Comparison of ENCODE assay signal across 19 cellular contexts in genomic region chr3:61772439-61772838, GRCh38.
A peak's percentile ranks its signal among the peaks of the same experiment; 100 is the strongest.
DNase-seq lines count a peak whose midpoint lies in the region; ATAC-seq and TF ChIP-seq lines count a peak whose summit lies in the region.
"Had no signal": no experiment of that assay in that cellular context is flagged by ENCODE, and none has a peak within 500 bp of the region (broad histone marks: within the 10 kb centered on the region; RNA-seq: fewer than 3 reads in every experiment).

No MANE protein-coding gene starts in this region.

- TF ChIP-seq POLR2A in IMR-90 (IDR thresholded peaks at IDR 0.05; ENCODE audit: low read depth, low read length), result no peak

- H2BK120ac ChIP-seq in IMR-90 (ENCODE audit: low read depth, low read length), result no peak overlapping the region

- H3K9me3 ChIP-seq in IMR-90 (ENCODE audit: control insufficient read depth, insufficient read depth, low read length), result no peaks in the 10 kb centered on the region
- H3K9me3 ChIP-seq: HAP-1, SJCRH30 had no signal

- H3K9ac ChIP-seq in IMR-90 (ENCODE audit: low read depth, low read length), result no peak overlapping the region

- TF ChIP-seq RAD21 in IMR-90 (IDR thresholded peaks at IDR 0.05; ENCODE audit: low read length), result no peak

- POLR2A ChIA-PET in IMR-90 (lab: Charles Lee; ENCODE audit: unreplicated experiment), result no interaction called here

- H3K9me3 Mint-ChIP-seq in mesothelial cell of epicardium, result no peaks in the 10 kb centered on the region

- WGBS in IMR-90 (ENCODE audit: extremely low coverage in 2 of 2, insufficient read length in 1 of 2), 2 experiments, result no CpG with 5 or more reads among the region's 1 CpG

- no peak overlapping the region for H2AFZ ChIP-seq in IMR-90 (replicated peaks; ENCODE audit: low read length, poor library complexity)
- H2AFZ ChIP-seq: PC-9 had no signal

- H3K36me3 ChIP-seq in IMR-90 (ENCODE audit: control insufficient read depth, insufficient read depth, low read length), result no peaks in the 10 kb centered on the region
- H3K36me3 ChIP-seq: HAP-1, SJCRH30 had no signal

- H3K36me3 Mint-ChIP-seq in mesothelial cell of epicardium, result no peaks in the 10 kb centered on the region
- H3K36me3 Mint-ChIP-seq: CD14-positive monocyte had no signal

- H3K4me3 Mint-ChIP-seq in mesothelial cell of epicardium, result no peak overlapping the region
- H3K4me3 Mint-ChIP-seq: CD14-positive monocyte had no signal

- H3K56ac ChIP-seq in IMR-90 (ENCODE audit: extremely low read depth, insufficient read depth, low read length), result no peak overlapping the region

- H3K27me3 ChIP-seq in IMR-90 (ENCODE audit: control insufficient read depth, insufficient read depth, low read length), result no peaks in the 10 kb centered on the region
- H3K27me3 ChIP-seq: SJCRH30 had no signal

- CTCF ChIA-PET in IMR-90 (lab: Yijun Ruan, JAX), result no interaction called here

- TF ChIP-seq CTCF in AG10803 (conservative IDR thresholded peaks at IDR 0.05; ENCODE audit: low read length) (no peak), IMR-90 (conservative IDR thresholded peaks at IDR 0.05; ENCODE audit: low read depth, low read length) (no peak), choroid plexus epithelial cell (conservative IDR thresholded peaks at IDR 0.05; ENCODE audit: low read depth, low read length) (no peak), mesothelial cell of epicardium (IDR thresholded peaks at IDR 0.05; ENCODE audit: unreplicated experiment) (no peak), GM20000 (IDR thresholded peaks at IDR 0.05; ENCODE audit: extremely low read depth, missing control alignments) (no peak)

- H3K18ac ChIP-seq in IMR-90 (ENCODE audit: low read depth, low read length), result peak overlapping the region; percentile 67; the same call in 1 of the 2 replicates

- H3K4me2 ChIP-seq in IMR-90 (ENCODE audit: low read depth, low read length), result peak overlapping the region; percentile 48; the same call in 1 of the 2 replicates
- H3K4me2 ChIP-seq: PC-9 had no signal

- dilution Hi-C loops in IMR-90 (cut with HindIII; ENCODE audit: low sequenced_read_pairs, unreplicated experiment), result no loop called here

- no peak overlapping the region for H2BK5ac ChIP-seq in IMR-90 (ENCODE audit: low read depth, low read length, poor library complexity, severe bottlenecking)

- H3K4me1 ChIP-seq in IMR-90 (ENCODE audit: control insufficient read depth, insufficient read depth, low read length), result peaks cover 8% of the 10 kb centered on the region

- H2BK20ac ChIP-seq in IMR-90 (ENCODE audit: low read depth, low read length), result no peak overlapping the region

- H3K79me1 ChIP-seq in IMR-90 (ENCODE audit: low read depth in 1 of 2, low read length in 2 of 2), result peaks cover 6 to 30% of the 10 kb centered on the region in 2 experiments; a peak in 3 of 4 replicates

- no peak overlapping the region for H4K91ac ChIP-seq in IMR-90 (ENCODE audit: insufficient read depth, low read depth, low read length)

- ATAC-seq in IMR-90 (ENCODE audit: low read depth) (peak; percentile 68), HG03108 (IDR thresholded peaks at IDR 0.05; ENCODE audit: unreplicated experiment) (no peak)

- no peak overlapping the region for H3K27ac ChIP-seq in IMR-90 (ENCODE audit: insufficient read depth, low read length)
- H3K27ac ChIP-seq: PC-9, SJCRH30 had no signal

- no peak overlapping the region for H3K27ac Mint-ChIP-seq in mesothelial cell of epicardium
- H3K27ac Mint-ChIP-seq: CD14-positive monocyte had no signal

- H2AK9ac ChIP-seq in IMR-90 (replicated peaks; ENCODE audit: low read depth, low read length, poor library complexity), result no peak overlapping the region

- no peak overlapping the region for H4K5ac ChIP-seq in IMR-90 (ENCODE audit: low read depth, low read length)

- no peak overlapping the region for H3K23ac ChIP-seq in IMR-90 (ENCODE audit: low read depth, low read length)

- H3K4me1 Mint-ChIP-seq in mesothelial cell of epicardium, result peaks cover 9% of the 10 kb centered on the region
- H3K4me1 Mint-ChIP-seq: CD14-positive monocyte had no signal

- H2AK5ac ChIP-seq in IMR-90 (ENCODE audit: low read depth, low read length), result no peak overlapping the region

- no peak overlapping the region for H3K4me3 ChIP-seq in AG10803 (ENCODE audit: low read length)
- no peak overlapping the region for H3K4me3 ChIP-seq in IMR-90 (ENCODE audit: insufficient read depth, low read depth, low read length)
- no peak overlapping the region for H3K4me3 ChIP-seq in choroid plexus epithelial cell (ENCODE audit: low read depth, low read length)
- H3K4me3 ChIP-seq: HAP-1, PC-9, SJCRH30 had no signal

- H4K8ac ChIP-seq in IMR-90 (ENCODE audit: low read depth in 2 of 2, low read length in 2 of 2), result no peak overlapping the region

- H3K27me3 Mint-ChIP-seq in mesothelial cell of epicardium (ENCODE audit: low read depth), result no peaks in the 10 kb centered on the region

- H3K9me1 ChIP-seq in IMR-90 (ENCODE audit: insufficient read depth, low read length), result peaks cover 4% of the 10 kb centered on the region; the same call in 1 of the 2 replicates

- no peak overlapping the region for H3K14ac ChIP-seq in IMR-90 (replicated peaks; ENCODE audit: low read depth, low read length)

- no peak overlapping the region for H2BK15ac ChIP-seq in IMR-90 (ENCODE audit: low read depth, low read length)

- no TSS peak for BruUV-seq in IMR-90 (replicated peaks; lab: Mats Ljungman, UMichigan)

- intact Hi-C loops in IMR-90 (cut with micrococcal nuclease), result no loop called here

- H4K20me1 ChIP-seq in IMR-90 (ENCODE audit: insufficient read depth, low read length), result peaks cover 18% of the 10 kb centered on the region

- in situ Hi-C loops in IMR-90 (cut with MboI; ENCODE audit: low sequenced_read_pairs), result no loop called here

- DNase-seq in AG10803 (ENCODE audit: low read depth) (peak; percentile 20), IMR-90 (peak; percentile 77), choroid plexus epithelial cell (ENCODE audit: low read depth) (peak; percentile 48), iris pigment epithelial cell (ENCODE audit: low read depth) (peak; percentile 48), mesothelial cell of epicardium (ENCODE audit: low spot score in 2 of 2, unreplicated experiment in 2 of 2) (no peak), GM20000 (ENCODE audit: low spot score) (no peak), middle frontal gyrus (ENCODE audit: extremely low spot score, low spot score) (no peak)
- DNase-seq: DMS 273 treated with DMSO at 0.1 percent for 48 hours, KG1, NCI-H1048, NCI-H1436 treated with DMSO at 0.1 percent for 48 hours, NCI-H2029 treated with DMSO at 0.1 percent for 48 hours, NCI-H510A treated with DMSO at 0.1 percent for 48 hours, NCI-H82, PC-9, SJCRH30 had no signal

- H3K4ac ChIP-seq in IMR-90 (ENCODE audit: low read depth, low read length), result no peak overlapping the region

TF ChIP-seq in IMR-90, 13 proteins besides CTCF, POLR2A, EP300 and RAD21:
- TF ChIP-seq CEBPB (IDR thresholded peaks at IDR 0.05; ENCODE audit: low read depth, low read length), result peak; percentile 1; the same call in 1 of the 2 replicates
- no peak for TF ChIP-seq RFX5 (IDR thresholded peaks at IDR 0.05; ENCODE audit: low read depth, low read length)

Comparison
In these comparisons a context has a peak if more than half of its experiments do, and no peak if none do; other contexts are left out.
1. DNase-seq: peak in AG10803 (single experiment), IMR-90 (single experiment), choroid plexus epithelial cell (single experiment) and iris pigment epithelial cell (single experiment); none in mesothelial cell of epicardium (0 of 2), GM20000 (single experiment) and middle frontal gyrus (single experiment).